8 cellular contexts compared by ENCODE assay signal in the genomic region with DNA sequence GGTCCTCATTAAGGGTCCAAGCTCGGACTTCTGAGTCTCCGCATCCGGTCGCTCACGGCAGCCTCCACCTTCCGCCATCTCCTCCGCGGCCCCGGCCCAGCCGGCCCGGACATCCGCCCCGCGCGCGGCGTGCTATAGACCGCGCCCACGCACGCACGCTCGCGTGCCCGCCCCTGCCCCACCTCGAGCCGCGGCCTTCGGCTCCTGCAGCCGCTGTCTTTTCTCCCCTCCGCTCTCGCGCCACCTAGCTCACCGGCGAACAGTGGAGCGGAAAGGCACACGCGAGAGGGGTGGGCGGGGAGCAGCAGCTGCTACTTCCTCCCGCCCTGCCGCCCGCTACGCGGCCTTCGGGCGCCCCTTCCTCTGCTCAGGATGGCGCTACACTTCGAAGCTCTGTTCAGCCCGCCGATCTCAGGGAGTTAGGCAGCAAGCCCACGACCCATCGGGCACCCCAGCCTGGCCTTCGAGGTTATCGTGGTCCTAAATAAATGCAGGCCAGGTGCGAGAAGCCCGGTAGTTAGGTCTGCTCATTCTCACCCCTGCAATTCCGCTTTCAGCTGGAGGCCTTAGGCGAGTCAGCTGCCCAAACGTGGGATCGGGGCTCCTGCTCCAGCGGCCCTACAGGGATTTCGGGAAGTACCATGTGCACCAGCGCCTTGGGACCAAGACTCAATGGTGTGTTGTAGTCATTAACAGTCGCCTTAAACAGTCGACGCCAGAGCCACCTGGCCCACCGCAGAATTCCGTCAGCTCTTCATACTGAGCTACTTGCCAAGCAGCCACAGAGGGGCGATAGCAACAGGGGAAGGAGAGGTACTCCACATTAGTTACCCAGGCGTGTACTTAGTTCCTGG. TPM values are rescaled to one million over a fixed set of nuclear protein-coding genes. Genes with fewer than 3 reads are reported as not detected.
DNase-seq lines count a peak whose midpoint lies in the region; ATAC-seq and TF ChIP-seq lines count a peak whose summit lies in the region.

USP4 (minus strand) TSS at position 107 of the 854 bp plus-strand sequence; CDS start at position 78, 29 bp downstream.

- H3K27me3 ChIP-seq in PC-9 (ENCODE audit: insufficient read depth, low read depth) = no peaks in the 10 kb centered on the region
- H3K27me3 ChIP-seq in esophagus (ENCODE audit: control insufficient read depth in 1 of 2, insufficient read depth in 2 of 2, low read length in 2 of 2) = no peaks in the 10 kb centered on the region
- H3K27me3 ChIP-seq in mucosa of stomach (ENCODE audit: control insufficient read depth, insufficient read depth, low read length) = no peaks in the 10 kb centered on the region

- H3K4me3 ChIP-seq in PC-9 (peak within 1 kb of the TSS; percentile 88), esophagus (ENCODE audit: low read depth in 1 of 2, low read length in 2 of 2) (peak within 1 kb of the TSS; percentile 90 to 91), mucosa of stomach (ENCODE audit: low read length) (peak within 1 kb of the TSS; percentile 88)

- TSS peak; percentile 93 for BruUV-seq in PC-9 (replicated peaks; lab: Mats Ljungman, UMichigan)

- H3K9me3 ChIP-seq in PC-9 (ENCODE audit: insufficient read depth, low read depth) (no peaks in the 10 kb centered on the region), esophagus (ENCODE audit: control insufficient read depth in 2 of 2, insufficient read depth in 1 of 2, low read depth in 1 of 2, low read length in 1 of 2) (no peaks in the 10 kb centered on the region), mucosa of stomach (ENCODE audit: control insufficient read depth, low read length) (no peaks in the 10 kb centered on the region)

- H3F3A ChIP-seq in PC-9 (ENCODE audit: insufficient read depth, low read depth) = peaks cover 28% of the 10 kb centered on the region

- intact Hi-C loops in PC-9 (cut with micrococcal nuclease; ENCODE audit: unreplicated experiment) = loop anchor here (1.0 kb wide), 3 partner anchors 18 to 109 kb away; partner anchors contain the start of genes GPX1 and TCTA

- H3K36me3 ChIP-seq in PC-9 (ENCODE audit: low read depth) = no peaks in the 10 kb centered on the region
- H3K36me3 ChIP-seq in esophagus (ENCODE audit: control insufficient read depth in 2 of 2, insufficient read depth in 2 of 2, low read length in 1 of 2) = no peaks in the 10 kb centered on the region
- H3K36me3 ChIP-seq in mucosa of stomach (ENCODE audit: control insufficient read depth, insufficient read depth, low read length) = peaks cover 4% of the 10 kb centered on the region

- H3K4me2 ChIP-seq in PC-9 = peak within 1 kb of the TSS; percentile 98

- H3K9me2 ChIP-seq in PC-9 (ENCODE audit: insufficient read depth) = no peaks in the 10 kb centered on the region

- peaks cover 35% of the 10 kb centered on the region for H3K79me2 ChIP-seq in PC-9 (ENCODE audit: low read depth)

- CTCF ChIA-PET in PC-9 (lab: Charles Lee) = interaction anchor here (0.6 to 1.5 kb wide), 8 partner anchors 17 to 1061 kb away, joined by 3 to 10 read pairs (median 4); partner anchors contain the start of gene NDUFAF3

- peaks cover 2% of the 10 kb centered on the region; the same call in 1 of the 2 replicates for H4K20me1 ChIP-seq in PC-9 (ENCODE audit: insufficient read depth)

- H2AFZ ChIP-seq in PC-9 = peak within 1 kb of the TSS; percentile 94

- DNase-seq in DMS53 treated with DMSO at 0.1 percent for 48 hours (lab: John Stamatoyannopoulos, UW; ENCODE audit: unreplicated experiment) (peak; percentile 41), KG1 (lab: John Stamatoyannopoulos, UW) (peak; percentile 87), PC-9 (peak; percentile 81 to 90)
- peak; percentile 89 for DNase-seq in activated T-cell treated with anti-CD3 and anti-CD28 coated beads, Interleukin-2, amount 50 U/mL, for 1 hour
- peak; percentile 80 to 81 for DNase-seq in stimulated activated CD8-positive, alpha-beta memory T cell treated with anti-CD3 and anti-CD28 coated beads, Interleukin-7, amount 100 ng/mL, for 1 hour (ENCODE audit: low read depth in 2 of 2)

- peak within 1 kb of the TSS; percentile 94 for H3K9ac ChIP-seq in mucosa of stomach (ENCODE audit: low read length)

- 1 to 2% methylated on average over 65 to 70 of the region's 70 CpGs for WGBS in esophagus, 2 donors

- peak; percentile 79 for ATAC-seq in GM21723 (IDR thresholded peaks at IDR 0.05; ENCODE audit: unreplicated experiment)

- H3K27ac ChIP-seq in PC-9 (peak within 1 kb of the TSS; percentile 77), esophagus (ENCODE audit: low read depth in 2 of 2, low read length in 1 of 2) (peak within 1 kb of the TSS; percentile 95 to 99)

- peak; percentile 42; the same call in 1 of the 2 replicates for TF ChIP-seq CTCF in PC-9 (conservative IDR thresholded peaks at IDR 0.05)

- peaks cover 8% of the 10 kb centered on the region; the same call in 1 of the 2 replicates for H3K4me1 ChIP-seq in PC-9 (replicated peaks; ENCODE audit: insufficient read depth)
- peaks cover 0 to 7% of the 10 kb centered on the region in 2 donors for H3K4me1 ChIP-seq in esophagus (ENCODE audit: control insufficient read depth in 2 of 2, insufficient read depth in 2 of 2, low read length in 1 of 2)
- peaks cover 9% of the 10 kb centered on the region for H3K4me1 ChIP-seq in mucosa of stomach (ENCODE audit: control insufficient read depth, insufficient read depth, low read length)

- POLR2A ChIA-PET in PC-9 (lab: Charles Lee; ENCODE audit: unreplicated experiment) = interaction anchor here (0.5 to 1.9 kb wide), 14 partner anchors 12 to 997 kb away, joined by 3 to 19 read pairs (median 6); partner anchors contain the start of genes DAG1, GPX1, NICN1 and RHOA

RNA-seq across cellular contexts. Expression of gene USP4, which starts in this region (rescaled TPM):
- total RNA-seq in PC-9 (2021) = 39.8 and 42.9 TPM in 2 replicates
- polyA plus RNA-seq in esophagus = 10 to 100 TPM; 24.7 to 28.5 TPM

Comparison
In these comparisons a context has a peak if more than half of its experiments do, and no peak if none do; other contexts are left out.
1. Peak in every context shown above with its lines: DNase-seq, ATAC-seq, H3K4me3 ChIP-seq and H3K27ac ChIP-seq.